Comparison of ENCODE assay signal across 34 cellular contexts in genomic region chr2:3059111-3059990, GRCh38.
"Had no signal": no experiment of that assay in that cellular context is flagged by ENCODE, and none has a peak within 500 bp of the region (broad histone marks: within the 10 kb centered on the region; RNA-seq: fewer than 3 reads in every experiment).

No MANE protein-coding gene starts in this region.

- H3K36me3 Mint-ChIP-seq: activated CD8-positive, alpha-beta memory T cell treated with anti-CD3 and anti-CD28 coated beads, Interleukin-2, amount 10 ng/mL, durations not matched to agents 7 days and 5 days; activated naive CD4-positive, alpha-beta T cell treated with anti-CD3 and anti-CD28 coated beads, Interleukin-2, amount 10 ng/mL, durations not matched to agents 7 days and 5 days; activated naive CD8-positive, alpha-beta T cell had no signal

- H3K4me1 Mint-ChIP-seq: activated B cell treated with CpG ODN at 0.5 μM for 24 hours; activated CD8-positive, alpha-beta memory T cell treated with anti-CD3 and anti-CD28 coated beads, Interleukin-2, amount 10 ng/mL, durations not matched to agents 7 days and 5 days; activated naive CD4-positive, alpha-beta T cell treated with anti-CD3 and anti-CD28 coated beads, Interleukin-2, amount 10 ng/mL, durations not matched to agents 7 days and 5 days; T-helper 17 cell had no signal

- H3K36me3 ChIP-seq: esophagus squamous epithelium, gastroesophageal sphincter, WERI-Rb-1 had no signal

- H3K27ac ChIP-seq: epithelial cell of prostate, esophagus squamous epithelium, gastroesophageal sphincter, WERI-Rb-1 had no signal

- H3K27ac Mint-ChIP-seq: activated B cell treated with CpG ODN at 0.5 μM for 24 hours; activated CD8-positive, alpha-beta memory T cell treated with anti-CD3 and anti-CD28 coated beads, Interleukin-2, amount 10 ng/mL, durations not matched to agents 7 days and 5 days; activated CD8-positive, alpha-beta T cell treated with anti-CD3 and anti-CD28 coated beads for 36 hours; activated naive CD4-positive, alpha-beta T cell treated with anti-CD3 and anti-CD28 coated beads, Interleukin-2, amount 10 ng/mL, durations not matched to agents 7 days and 5 days; activated naive CD8-positive, alpha-beta T cell; activated T-cell treated with anti-CD3 and anti-CD28 coated beads, Interleukin-2, amount 50 U/mL, for 24 hours; activated T-cell treated with anti-CD3 and anti-CD28 coated beads, Interleukin-2, amount 50 U/mL, for 72 hours; effector memory CD8-positive, alpha-beta T cell; T-helper 17 cell; T-helper 2 cell treated with Interferon-gamma antibody and Interleukin-4, amounts not matched to agents 5 μg/mL and 100 μg/mL, for 36 hours had no signal

- DNase-seq: activated B cell treated with CpG ODN at 0.5 μM for 24 hours; activated CD4-positive, alpha-beta T cell treated with anti-CD3 and anti-CD28 coated beads for 48 hours; activated CD4-positive, alpha-beta T cell treated with anti-CD3 and anti-CD28 coated beads, Interleukin-2, amount 50 U/mL, for 1 hour; activated CD4-positive, alpha-beta T cell treated with anti-CD3 and anti-CD28 coated beads, Interleukin-2, amount 50 U/mL, for 48 hours; activated CD8-positive, alpha-beta memory T cell treated with anti-CD3 and anti-CD28 coated beads, Interleukin-2, amount 10 ng/mL, durations not matched to agents 7 days and 5 days; activated CD8-positive, alpha-beta memory T cell treated with anti-CD3 and anti-CD28 coated beads, Interleukin-2, amount 50 U/mL, for 4 hours; activated CD8-positive, alpha-beta T cell treated with anti-CD3 and anti-CD28 coated beads for 36 hours; activated gamma-delta T cell; activated naive CD4-positive, alpha-beta T cell; activated naive CD4-positive, alpha-beta T cell treated with anti-CD3 and anti-CD28 coated beads, Interleukin-2, amount 10 ng/mL, durations not matched to agents 7 days and 5 days; activated T-cell treated with anti-CD3 and anti-CD28 coated beads for 4 hours; activated T-cell treated with anti-CD3 and anti-CD28 coated beads, Interleukin-2, amount 50 U/mL, for 24 hours; activated T-cell treated with anti-CD3 and anti-CD28 coated beads, Interleukin-2, amount 50 U/mL, for 72 hours; amniotic stem cell; anterior cingulate cortex; cortex of kidney; dermis blood vessel endothelial cell; effector CD4-positive, alpha-beta T cell; effector memory CD8-positive, alpha-beta T cell; esophagus squamous epithelium; foreskin melanocyte; T-helper 1 cell; T-helper 17 cell; T1000; WERI-Rb-1 had no signal

- H3K27me3 Mint-ChIP-seq: activated B cell treated with CpG ODN at 0.5 μM for 24 hours; activated CD8-positive, alpha-beta memory T cell treated with anti-CD3 and anti-CD28 coated beads, Interleukin-2, amount 10 ng/mL, durations not matched to agents 7 days and 5 days; activated CD8-positive, alpha-beta T cell treated with anti-CD3 and anti-CD28 coated beads for 36 hours; activated naive CD8-positive, alpha-beta T cell; activated T-cell treated with anti-CD3 and anti-CD28 coated beads, Interleukin-2, amount 50 U/mL, for 24 hours; T-helper 17 cell had no signal

- H3K9me3 ChIP-seq: esophagus squamous epithelium had no signal

- H3K4me1 ChIP-seq: esophagus squamous epithelium, gastroesophageal sphincter had no signal

- H3K4me3 ChIP-seq: esophagus squamous epithelium, gastroesophageal sphincter had no signal

- H3K4me3 Mint-ChIP-seq: activated B cell treated with CpG ODN at 0.5 μM for 24 hours; activated CD8-positive, alpha-beta memory T cell treated with anti-CD3 and anti-CD28 coated beads, Interleukin-2, amount 10 ng/mL, durations not matched to agents 7 days and 5 days; activated CD8-positive, alpha-beta T cell treated with anti-CD3 and anti-CD28 coated beads for 36 hours; activated naive CD4-positive, alpha-beta T cell treated with anti-CD3 and anti-CD28 coated beads, Interleukin-2, amount 10 ng/mL, durations not matched to agents 7 days and 5 days; activated naive CD8-positive, alpha-beta T cell; activated T-cell treated with anti-CD3 and anti-CD28 coated beads, Interleukin-2, amount 50 U/mL, for 24 hours; activated T-cell treated with anti-CD3 and anti-CD28 coated beads, Interleukin-2, amount 50 U/mL, for 72 hours; effector memory CD8-positive, alpha-beta T cell; T-helper 17 cell; T-helper 2 cell treated with Interferon-gamma antibody and Interleukin-4, amounts not matched to agents 5 μg/mL and 100 μg/mL, for 36 hours had no signal

- ATAC-seq: activated CD4-positive, CD25-positive, alpha-beta regulatory T cell treated with anti-CD3 and anti-CD28 coated beads, Interleukin-2, amount 50 U/mL, for 24 hours; activated CD8-positive, alpha-beta memory T cell treated with anti-CD3 and anti-CD28 coated beads, Interleukin-2, amount 10 ng/mL, durations not matched to agents 7 days and 5 days; activated CD8-positive, alpha-beta T cell treated with anti-CD3 and anti-CD28 coated beads for 36 hours; activated T-cell treated with anti-CD3 and anti-CD28 coated beads, Interleukin-2, amount 50 U/mL, for 72 hours; effector memory CD8-positive, alpha-beta T cell; gastroesophageal sphincter; T-helper 17 cell had no signal

- FAIRE-seq: astrocyte, colon, endometrium, endothelial cell of umbilical vein had no signal

- H3K27me3 ChIP-seq: esophagus squamous epithelium had no signal

- H3K9me3 Mint-ChIP-seq: activated CD8-positive, alpha-beta T cell treated with anti-CD3 and anti-CD28 coated beads for 36 hours had no signal
